Comparison of ENCODE assay signal across 1 cellular context in genomic region chr13:68535329-68535728, GRCh38.
TF ChIP-seq lines count a peak whose summit lies in the region.

No MANE protein-coding gene starts in this region.

TF ChIP-seq in SK-N-SH treated with all-trans-retinoic acid at 6 μM for 48 hours, 23 proteins besides CTCF, POLR2A, EP300 and RAD21 (continued from another document):
- no peak for TF ChIP-seq CREB5 (CRISPR knock-in tag; IDR thresholded peaks at IDR 0.05; ENCODE audit: low read depth)
